In genomic region chr7:158420591-158421340, GRCh38 we compare ENCODE assay signal across 20 cellular contexts.
"Had no signal": no experiment of that assay in that cellular context is flagged by ENCODE, and none has a peak within 500 bp of the region (broad histone marks: within the 10 kb centered on the region; RNA-seq: fewer than 3 reads in every experiment).

No MANE protein-coding gene starts in this region.

- H3K27me3 ChIP-seq: neural progenitor cell, right atrium auricular region, testis, tibial artery had no signal

- H3K27ac ChIP-seq: lower lobe of right lung, neural progenitor cell, parathyroid adenoma, prostate gland, right atrium auricular region, testis, tibial artery had no signal

- H3K27me3 Mint-ChIP-seq: type B pancreatic cell had no signal

- H3K9me3 Mint-ChIP-seq: stimulated activated effector memory CD8-positive, alpha-beta T cell treated with anti-CD3 and anti-CD28 coated beads, Interleukin-12 subunit alpha, Interleukin-12 subunit beta, amount 100 ng/mL, for 72 hours had no signal

- H3K36me3 ChIP-seq: lower lobe of right lung, neural progenitor cell, prostate gland, right atrium auricular region, tibial artery had no signal

- DNase-seq: cortex of kidney; effector memory CD8-positive, alpha-beta T cell; left ventricle myocardium superior; lower lobe of right lung; natural killer cell; stimulated activated CD4-positive, alpha-beta T cell treated with anti-CD3 and anti-CD28 coated beads, Interleukin-12 subunit alpha, Interleukin-12 subunit beta, amount 100 ng/mL, for 4 hours; stimulated activated CD4-positive, alpha-beta T cell treated with anti-CD3 and anti-CD28 coated beads, Interleukin-1b, Interleukin-23, amount 100 ng/mL, for 48 hours; stimulated activated CD4-positive, alpha-beta T cell treated with anti-CD3 and anti-CD28 coated beads, Interleukin-4, amount 100 ng/mL, for 1 hour; stimulated activated naive CD8-positive, alpha-beta T cell treated with anti-CD3 and anti-CD28 coated beads, Interleukin-15, Interleukin-2, amounts not matched to agents 100 U/mL and 50 U/mL, for 24 hours; substantia nigra; testis had no signal

- H3K4me1 Mint-ChIP-seq: natural killer cell; neural progenitor cell; stimulated activated effector memory CD8-positive, alpha-beta T cell treated with anti-CD3 and anti-CD28 coated beads, Interleukin-12 subunit alpha, Interleukin-12 subunit beta, amount 100 ng/mL, for 72 hours had no signal

- H3K4me1 ChIP-seq: lower lobe of right lung, neural progenitor cell, parathyroid adenoma, prostate gland, right atrium auricular region, testis, tibial artery had no signal

- H3K4me3 ChIP-seq: lower lobe of right lung, neural progenitor cell, prostate gland, right atrium auricular region, smooth muscle cell, testis, tibial artery had no signal

- H3K36me3 Mint-ChIP-seq: natural killer cell; neural progenitor cell; stimulated activated effector memory CD8-positive, alpha-beta T cell treated with anti-CD3 and anti-CD28 coated beads, Interleukin-12 subunit alpha, Interleukin-12 subunit beta, amount 100 ng/mL, for 72 hours; type B pancreatic cell had no signal

- H3K9me3 ChIP-seq: lower lobe of right lung, prostate gland, right atrium auricular region, testis had no signal

- H3K4me3 Mint-ChIP-seq: effector memory CD8-positive, alpha-beta T cell; natural killer cell; neural progenitor cell; stimulated activated effector memory CD8-positive, alpha-beta T cell treated with anti-CD3 and anti-CD28 coated beads, Interleukin-12 subunit alpha, Interleukin-12 subunit beta, amount 100 ng/mL, for 72 hours; type B pancreatic cell had no signal

- H3K27ac Mint-ChIP-seq: effector memory CD8-positive, alpha-beta T cell; natural killer cell; neural progenitor cell; stimulated activated effector memory CD8-positive, alpha-beta T cell treated with anti-CD3 and anti-CD28 coated beads, Interleukin-12 subunit alpha, Interleukin-12 subunit beta, amount 100 ng/mL, for 72 hours; type B pancreatic cell had no signal

- ATAC-seq: effector memory CD8-positive, alpha-beta T cell; left ventricle myocardium superior; lower lobe of right lung; natural killer cell; sciatic nerve; stimulated activated effector memory CD8-positive, alpha-beta T cell treated with anti-CD3 and anti-CD28 coated beads, Interleukin-12 subunit alpha, Interleukin-12 subunit beta, amount 100 ng/mL, for 72 hours; stimulated activated naive CD8-positive, alpha-beta T cell treated with anti-CD3 and anti-CD28 coated beads, Interleukin-15, Interleukin-2, amounts not matched to agents 100 U/mL and 50 U/mL, for 24 hours had no signal
